ENCODE assay signal across 15 cellular contexts in genomic region chr1:25484533-25484932, GRCh38.
"Had no signal": no experiment of that assay in that cellular context is flagged by ENCODE, and none has a peak within 500 bp of the region (broad histone marks: within the 10 kb centered on the region; RNA-seq: fewer than 3 reads in every experiment).

No MANE protein-coding gene starts in this region.

- H3K4me3 Mint-ChIP-seq: activated CD8-positive, alpha-beta memory T cell treated with anti-CD3 and anti-CD28 coated beads, Interleukin-2, amount 10 ng/mL, durations not matched to agents 7 days and 5 days; activated T-cell treated with anti-CD3 and anti-CD28 coated beads, Interleukin-2, amount 50 U/mL, for 24 hours; naive thymus-derived CD4-positive, alpha-beta T cell; T-helper 2 cell treated with Interferon-gamma antibody and Interleukin-4, amounts not matched to agents 5 μg/mL and 100 μg/mL, for 36 hours had no signal

- H3K9me3 ChIP-seq: heart left ventricle, neutrophil, SJSA1, tibial nerve had no signal

- ATAC-seq: activated CD8-positive, alpha-beta memory T cell treated with anti-CD3 and anti-CD28 coated beads, Interleukin-2, amount 10 ng/mL, durations not matched to agents 7 days and 5 days; naive thymus-derived CD4-positive, alpha-beta T cell had no signal

- H3K27me3 Mint-ChIP-seq: activated CD8-positive, alpha-beta memory T cell treated with anti-CD3 and anti-CD28 coated beads, Interleukin-2, amount 10 ng/mL, durations not matched to agents 7 days and 5 days; activated T-cell treated with anti-CD3 and anti-CD28 coated beads, Interleukin-2, amount 50 U/mL, for 24 hours; naive thymus-derived CD4-positive, alpha-beta T cell had no signal

- H3K4me3 ChIP-seq: heart left ventricle, lung, SJSA1, tibial nerve had no signal

- H3K9me3 Mint-ChIP-seq: activated T-cell treated with anti-CD3 and anti-CD28 coated beads, Interleukin-2, amount 50 U/mL, for 24 hours; naive thymus-derived CD4-positive, alpha-beta T cell; T-helper 2 cell treated with Interferon-gamma antibody and Interleukin-4, amounts not matched to agents 5 μg/mL and 100 μg/mL, for 36 hours had no signal

- DNase-seq: activated CD4-positive, alpha-beta T cell treated with anti-CD3 and anti-CD28 coated beads, Interleukin-2, amount 50 U/mL, for 48 hours; activated CD4-positive, CD25-positive, alpha-beta regulatory T cell treated with anti-CD3 and anti-CD28 coated beads, Interleukin-2, amount 50 U/mL, for 72 hours; activated CD8-positive, alpha-beta memory T cell treated with anti-CD3 and anti-CD28 coated beads, Interleukin-2, amount 10 ng/mL, durations not matched to agents 7 days and 5 days; activated gamma-delta T cell; activated T-cell treated with anti-CD3 and anti-CD28 coated beads, Interleukin-2, amount 50 U/mL, for 24 hours; foreskin melanocyte; naive thymus-derived CD4-positive, alpha-beta T cell; stimulated activated CD4-positive, alpha-beta T cell treated with anti-CD3 and anti-CD28 coated beads, Interleukin-4, amount 100 ng/mL, for 24 hours; SW 1271 had no signal

- H3K27ac Mint-ChIP-seq: activated CD8-positive, alpha-beta memory T cell treated with anti-CD3 and anti-CD28 coated beads, Interleukin-2, amount 10 ng/mL, durations not matched to agents 7 days and 5 days; T-helper 2 cell treated with Interferon-gamma antibody and Interleukin-4, amounts not matched to agents 5 μg/mL and 100 μg/mL, for 36 hours had no signal

- H3K27me3 ChIP-seq: heart left ventricle, neutrophil, SJSA1, tibial nerve had no signal

- H3K4me1 ChIP-seq: SJSA1 had no signal

- H3K27ac ChIP-seq: SJSA1, tibial nerve had no signal
